8 cellular contexts compared by ENCODE assay signal in the genomic region with DNA sequence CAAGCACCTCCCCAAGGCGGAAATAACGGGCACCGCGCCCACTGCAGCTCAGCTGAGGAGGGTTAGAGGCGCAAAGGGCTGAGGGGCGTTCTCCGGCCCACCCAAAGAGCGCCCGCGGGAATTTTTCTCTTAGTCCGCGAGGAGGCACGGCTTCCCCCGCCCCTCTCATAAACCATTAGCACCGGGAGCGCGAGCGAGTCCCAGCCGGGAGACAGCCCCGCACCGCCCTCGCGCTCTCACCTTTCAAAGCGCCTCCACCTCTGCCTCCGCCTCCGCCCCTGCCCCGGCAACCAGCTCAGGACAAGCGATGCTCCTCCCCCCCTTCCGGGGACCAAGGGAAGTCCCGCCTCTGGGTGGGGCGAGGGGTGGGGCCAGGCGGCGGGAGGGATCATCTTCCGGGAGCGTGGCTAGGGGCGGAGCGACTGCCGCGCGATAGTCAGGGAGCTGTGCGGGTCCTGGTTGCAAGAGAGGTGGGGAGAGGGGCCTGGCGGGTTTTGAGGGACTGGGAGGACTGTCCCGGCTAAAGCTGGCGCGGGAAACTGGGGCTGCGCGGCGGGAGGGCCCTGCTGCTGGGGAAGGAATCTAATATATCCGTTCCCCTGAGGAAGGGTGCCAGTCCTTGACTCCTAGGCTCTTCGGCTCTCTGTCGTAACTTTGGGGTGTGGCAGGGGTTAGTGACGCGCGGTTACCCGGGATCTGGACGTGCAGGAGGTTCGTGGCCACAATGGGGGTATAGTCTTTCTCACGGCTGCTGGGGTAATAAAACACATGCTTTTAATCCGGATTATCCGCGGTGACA. TPM values are rescaled to one million over a fixed set of nuclear protein-coding genes. Genes with fewer than 3 reads are reported as not detected.
DNase-seq lines count a peak whose midpoint lies in the region; ATAC-seq and TF ChIP-seq lines count a peak whose summit lies in the region.

A gene (minus strand): TSS at position 309 of the 799 bp plus-strand sequence. CDS start 5,165 bp downstream, outside the sequence.
A gene (plus strand): TSS at position 410 of the 799 bp plus-strand sequence. CDS start 637 bp downstream, outside the sequence.

- H3K27ac ChIP-seq in ascending aorta (peak within 1 kb of the TSS; percentile 83 to 90), hepatocyte (peak within 1 kb of the TSS; percentile 94), aorta (ENCODE audit: low read depth in 1 of 2, low read length in 2 of 2) (peak within 1 kb of the TSS in 1 of 2 donors; percentile 16)

- no peaks in the 10 kb centered on the region for H4K20me1 ChIP-seq in hepatocyte (ENCODE audit: insufficient read depth, poor library complexity, severe bottlenecking)

- H3K4me3 ChIP-seq in ascending aorta (peak within 1 kb of the TSS; percentile 89 to 97), hepatocyte (peak within 1 kb of the TSS; percentile 70), aorta (ENCODE audit: low read length in 2 of 2) (peak within 1 kb of the TSS; percentile 79 to 99)

- peak; percentile 93 for ATAC-seq in GM18502 (IDR thresholded peaks at IDR 0.05; ENCODE audit: poor library complexity, unreplicated experiment)
- peak; percentile 92 for ATAC-seq in HG02943 (IDR thresholded peaks at IDR 0.05; ENCODE audit: low read depth, unreplicated experiment)
- peak; percentile 100 for ATAC-seq in aorta (ENCODE audit: low FRiP score)

- intact Hi-C loops in ascending aorta (cut with DNase I): loop anchor here (1.0 to 5.0 kb wide), 4 partner anchors 48 to 1418 kb away; a partner anchor contains a TSS
- intact Hi-C loops in aorta (cut with DNase I): loop anchor here (5.0 to 10.0 kb wide), 2 partner anchors 538 to 545 kb away; no protein-coding TSS in a partner anchor

- no peaks in the 10 kb centered on the region for H3K9me2 ChIP-seq in hepatocyte (replicated peaks; ENCODE audit: insufficient read depth)

- peak within 1 kb of the TSS; percentile 77 for H2AFZ ChIP-seq in hepatocyte

- TF ChIP-seq CTCF in ascending aorta (IDR thresholded peaks at IDR 0.05) (no peak), hepatocyte (IDR thresholded peaks at IDR 0.05; ENCODE audit: poor library complexity) (no peak)

- peak within 1 kb of the TSS; percentile 84 for H3K4me2 ChIP-seq in hepatocyte

- H3K4me1 ChIP-seq in ascending aorta: peaks cover 0 to 16% of the 10 kb centered on the region in 2 donors
- peaks cover 7% of the 10 kb centered on the region for H3K4me1 ChIP-seq in hepatocyte (ENCODE audit: insufficient read depth)
- peaks cover 0 to 3% of the 10 kb centered on the region in 2 donors for H3K4me1 ChIP-seq in aorta (ENCODE audit: control insufficient read depth in 1 of 2, insufficient read depth in 2 of 2, low read length in 2 of 2)

- no peaks in the 10 kb centered on the region for H3K9me3 ChIP-seq in ascending aorta
- H3K9me3 ChIP-seq in hepatocyte (ENCODE audit: low read depth): no peaks in the 10 kb centered on the region
- H3K9me3 ChIP-seq in aorta (ENCODE audit: control insufficient read depth, low read length): no peaks in the 10 kb centered on the region

- H3K36me3 ChIP-seq in ascending aorta (no peaks in the 10 kb centered on the region), hepatocyte (replicated peaks; ENCODE audit: insufficient read depth, low read depth) (no peaks in the 10 kb centered on the region), aorta (ENCODE audit: control insufficient read depth in 1 of 2, insufficient read depth in 2 of 2, low read length in 1 of 2) (no peaks in the 10 kb centered on the region)

- H3K27me3 ChIP-seq in ascending aorta (no peaks in the 10 kb centered on the region), hepatocyte (no peaks in the 10 kb centered on the region), aorta (ENCODE audit: control insufficient read depth in 1 of 2, insufficient read depth in 2 of 2, low read length in 1 of 2) (no peaks in the 10 kb centered on the region)

- H3K79me2 ChIP-seq in hepatocyte: peaks cover 52% of the 10 kb centered on the region

- WGBS in hepatocyte (ENCODE audit: low lambda C conversion rate, missing lambda C conversion rate): 1% methylated on average over 47 of the region's 61 CpGs
- WGBS in aorta, 2 donors: 0 to 1% methylated on average over 57 to 61 of the region's 61 CpGs

- peak; percentile 89 to 93 for DNase-seq in NCI-H187 (lab: John Stamatoyannopoulos, UW)
- peak; percentile 94 to 98 (median 96) for DNase-seq in T-helper 2 cell
- peak; percentile 88 to 98 for DNase-seq in ascending aorta (ENCODE audit: low spot score in 2 of 2)
- peak; percentile 99 for DNase-seq in hepatocyte (ENCODE audit: low spot score)
- DNase-seq in renal cortical epithelial cell (ENCODE audit: low read depth): peak; percentile 84
- DNase-seq in aorta: peak; percentile 97 to 99

RNA-seq across cellular contexts. Expression of the first gene that starts in this region (rescaled TPM):
- 9.5 TPM for total RNA-seq in ascending aorta
- total RNA-seq in hepatocyte: 15.4 and 16.3 TPM in 2 replicates
- polyA plus RNA-seq in hepatocyte: 12.7 and 15.4 TPM in 2 replicates
- total RNA-seq in renal cortical epithelial cell: 20.0 and 42.2 TPM in 2 replicates
- total RNA-seq in aorta: 10 to 100 TPM; 37.4 to 38.7 TPM
- 10 to 100 TPM; 29.3 to 39.0 TPM for polyA plus RNA-seq in aorta

RNA-seq across cellular contexts. Expression of the second gene that starts in this region (rescaled TPM):
- total RNA-seq in ascending aorta (16.6 TPM), hepatocyte (8.4 and 9.5 TPM in 2 replicates), renal cortical epithelial cell (16.0 and 24.4 TPM in 2 replicates), aorta (10 to 100 TPM; 13.7 to 15.4 TPM)
- polyA plus RNA-seq in hepatocyte (5.4 and 5.5 TPM in 2 replicates), aorta (1 to 10 TPM; 6.3 to 6.4 TPM)
